Comparison of ENCODE assay signal across 26 cellular contexts in the genomic region with DNA sequence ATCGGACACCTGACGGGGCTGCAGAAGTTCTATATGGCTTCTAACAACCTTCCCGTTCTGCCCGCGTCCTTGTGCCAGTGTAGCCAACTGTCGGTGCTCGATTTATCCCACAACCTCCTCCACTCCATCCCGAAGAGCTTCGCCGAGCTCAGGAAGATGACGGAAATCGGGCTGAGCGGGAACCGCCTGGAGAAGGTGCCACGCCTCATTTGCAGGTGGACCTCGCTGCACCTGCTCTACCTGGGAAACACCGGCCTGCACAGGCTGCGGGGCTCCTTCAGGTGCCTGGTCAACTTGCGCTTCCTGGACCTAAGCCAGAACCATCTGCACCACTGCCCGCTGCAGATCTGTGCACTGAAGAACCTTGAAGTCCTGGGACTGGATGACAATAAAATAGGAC. TPM values are rescaled to one million over a fixed set of nuclear protein-coding genes. Genes with fewer than 3 reads are reported as not detected.
DNase-seq lines count a peak whose midpoint lies in the region; TF ChIP-seq lines count a peak whose summit lies in the region.
"Had no signal": no experiment of that assay in that cellular context is flagged by ENCODE, and none has a peak within 500 bp of the region (broad histone marks: within the 10 kb centered on the region; RNA-seq: fewer than 3 reads in every experiment).

No MANE protein-coding gene starts in this region.

- no TSS peak for BruUV-seq in Caco-2 (replicated peaks; lab: Mats Ljungman, UMichigan)

- TF ChIP-seq CTCF in Caco-2 (IDR thresholded peaks at IDR 0.05; ENCODE audit: insufficient read depth in 1 of 2, low read depth in 1 of 2, low read length in 1 of 2, severe bottlenecking in 1 of 2, unreplicated experiment in 1 of 2) (no peak), CD14-positive monocyte (IDR thresholded peaks at IDR 0.05) (no peak)

- no peak overlapping the region for H3K27ac ChIP-seq in effector memory CD4-positive, alpha-beta T cell (ENCODE audit: insufficient read depth, low read length, poor library complexity, severe bottlenecking)
- H3K27ac ChIP-seq: cardiac muscle cell, ovary, right atrium auricular region, stomach had no signal

- DNase-seq in Caco-2 = peak in 1 of 2 experiments; percentile 36
- DNase-seq in HT-29 (ENCODE audit: low spot score) = peak; percentile 66
- DNase-seq in NCI-H510A (lab: John Stamatoyannopoulos, UW) = peak; percentile 78
- DNase-seq in iPS-NIHi11 (ENCODE audit: low spot score) = peak; percentile 49
- no peak for DNase-seq in CD14-positive monocyte (ENCODE audit: low spot score)
- no peak for DNase-seq in cortex of kidney (lab: John Stamatoyannopoulos, UW)
- DNase-seq in effector memory CD4-positive, alpha-beta T cell = no peak
- DNase-seq in activated gamma-delta T cell (lab: John Stamatoyannopoulos, UW) = no peak
- DNase-seq: activated CD4-positive, alpha-beta T cell treated with anti-CD3 and anti-CD28 coated beads for 48 hours; activated naive CD4-positive, alpha-beta T cell treated with anti-CD3 and anti-CD28 coated beads, Interleukin-2, amount 10 ng/mL, durations not matched to agents 7 days and 5 days; activated T-cell treated with anti-CD3 and anti-CD28 coated beads, Interleukin-2, amount 50 U/mL, for 72 hours; C1 segment of cervical spinal cord; GF-D8; KBM-7; mesenchymal stem cell; naive thymus-derived CD8-positive, alpha-beta T cell; NCI-H2171; NK-92 treated with Interleukin-12 subunit alpha and Interleukin-12 subunit beta, amount 100 ng/mL, for 24 hours; ovary; stomach; T-helper 17 cell had no signal

- no peaks in the 10 kb centered on the region; the same call in 1 of the 2 replicates for H3K27me3 ChIP-seq in Caco-2 (replicated peaks; ENCODE audit: control insufficient read depth, insufficient read depth, low read length)
- H3K27me3 ChIP-seq in effector memory CD4-positive, alpha-beta T cell (replicated peaks; ENCODE audit: control insufficient read depth, insufficient read depth, low read length, poor library complexity, severe bottlenecking) = no peaks in the 10 kb centered on the region
- H3K27me3 ChIP-seq: cardiac muscle cell, ovary, right atrium auricular region had no signal

- no peaks in the 10 kb centered on the region for H3K36me3 Mint-ChIP-seq in Caco-2 (ENCODE audit: insufficient read depth, unreplicated experiment)
- no peaks in the 10 kb centered on the region for H3K36me3 Mint-ChIP-seq in CD14-positive monocyte
- H3K36me3 Mint-ChIP-seq: activated naive CD4-positive, alpha-beta T cell treated with anti-CD3 and anti-CD28 coated beads, Interleukin-2, amount 10 ng/mL, durations not matched to agents 7 days and 5 days; naive thymus-derived CD8-positive, alpha-beta T cell; type B pancreatic cell had no signal

- no peaks in the 10 kb centered on the region for H3K36me3 ChIP-seq in Caco-2 (ENCODE audit: control insufficient read depth, insufficient read depth, low read length)
- no peaks in the 10 kb centered on the region for H3K36me3 ChIP-seq in effector memory CD4-positive, alpha-beta T cell (ENCODE audit: control insufficient read depth, insufficient read depth, low read length)
- H3K36me3 ChIP-seq: cardiac muscle cell, HAP-1, ovary, right atrium auricular region, stomach had no signal

- H3K4me1 ChIP-seq in Caco-2 = no peaks in the 10 kb centered on the region
- no peaks in the 10 kb centered on the region for H3K4me1 ChIP-seq in effector memory CD4-positive, alpha-beta T cell (ENCODE audit: control insufficient read depth, insufficient read depth, low read length, poor library complexity, severe bottlenecking)
- H3K4me1 ChIP-seq: HAP-1, right atrium auricular region, stomach had no signal

- H3K9me3 ChIP-seq in Caco-2 = no peaks in the 10 kb centered on the region
- H3K9me3 ChIP-seq in effector memory CD4-positive, alpha-beta T cell (ENCODE audit: control insufficient read depth, low read length) = no peaks in the 10 kb centered on the region
- H3K9me3 ChIP-seq: HAP-1, ovary, right atrium auricular region, stomach had no signal

- peak overlapping the region; percentile 41 for H3K4me3 ChIP-seq in Caco-2 (ENCODE audit: low read depth, low read length)
- no peak overlapping the region for H3K4me3 ChIP-seq in effector memory CD4-positive, alpha-beta T cell (ENCODE audit: insufficient read depth, low read depth, low read length, poor library complexity, severe bottlenecking)
- H3K4me3 ChIP-seq: cardiac muscle cell, HAP-1, ovary, right atrium auricular region, stomach had no signal

- H3K27me3 Mint-ChIP-seq in Caco-2 (ENCODE audit: insufficient read depth, unreplicated experiment) (peaks cover 22% of the 10 kb centered on the region), CD14-positive monocyte (ENCODE audit: low read depth in 3 of 3) (peaks cover 1 to 4% (median 3%) of the 10 kb centered on the region in 3 donors)
- H3K27me3 Mint-ChIP-seq: type B pancreatic cell had no signal

- H3K9me3 Mint-ChIP-seq in Caco-2 (ENCODE audit: unreplicated experiment) (peaks cover 3% of the 10 kb centered on the region), CD14-positive monocyte (peaks cover 0 to 2% (median 0%) of the 10 kb centered on the region in 7 donors)
- H3K9me3 Mint-ChIP-seq: activated naive CD4-positive, alpha-beta T cell treated with anti-CD3 and anti-CD28 coated beads, Interleukin-2, amount 10 ng/mL, durations not matched to agents 7 days and 5 days; activated T-cell treated with anti-CD3 and anti-CD28 coated beads, Interleukin-2, amount 50 U/mL, for 72 hours; dendritic cell treated with granulocyte-macrophage colony-stimulating factor and Interleukin-4, amounts not matched to agents 40 ng/mL and 50 ng/mL, for 4 days; type B pancreatic cell had no signal

- H3K4me3 Mint-ChIP-seq in Caco-2 (ENCODE audit: unreplicated experiment) (peak overlapping the region; percentile 77), CD14-positive monocyte (no peak overlapping the region)
- H3K4me3 Mint-ChIP-seq: activated naive CD4-positive, alpha-beta T cell treated with anti-CD3 and anti-CD28 coated beads, Interleukin-2, amount 10 ng/mL, durations not matched to agents 7 days and 5 days; activated T-cell treated with anti-CD3 and anti-CD28 coated beads, Interleukin-2, amount 50 U/mL, for 72 hours; dendritic cell treated with granulocyte-macrophage colony-stimulating factor and Interleukin-4, amounts not matched to agents 40 ng/mL and 50 ng/mL, for 4 days; naive thymus-derived CD8-positive, alpha-beta T cell; T-helper 17 cell; type B pancreatic cell had no signal

- H3K4me1 Mint-ChIP-seq in Caco-2 (ENCODE audit: low read depth, unreplicated experiment) = peaks cover 7% of the 10 kb centered on the region
- no peaks in the 10 kb centered on the region for H3K4me1 Mint-ChIP-seq in CD14-positive monocyte
- H3K4me1 Mint-ChIP-seq: activated naive CD4-positive, alpha-beta T cell treated with anti-CD3 and anti-CD28 coated beads, Interleukin-2, amount 10 ng/mL, durations not matched to agents 7 days and 5 days; naive thymus-derived CD8-positive, alpha-beta T cell; T-helper 17 cell had no signal

- no peak overlapping the region for H3K27ac Mint-ChIP-seq in Caco-2 (ENCODE audit: unreplicated experiment)
- no peak overlapping the region for H3K27ac Mint-ChIP-seq in CD14-positive monocyte
- H3K27ac Mint-ChIP-seq: activated naive CD4-positive, alpha-beta T cell treated with anti-CD3 and anti-CD28 coated beads, Interleukin-2, amount 10 ng/mL, durations not matched to agents 7 days and 5 days; activated T-cell treated with anti-CD3 and anti-CD28 coated beads, Interleukin-2, amount 50 U/mL, for 72 hours; dendritic cell treated with granulocyte-macrophage colony-stimulating factor and Interleukin-4, amounts not matched to agents 40 ng/mL and 50 ng/mL, for 4 days; naive thymus-derived CD8-positive, alpha-beta T cell; T-helper 17 cell; type B pancreatic cell had no signal

- POLR2A ChIA-PET in Caco-2 (lab: Charles Lee) = no interaction called here

- intact Hi-C loops in Caco-2 (cut with micrococcal nuclease; ENCODE audit: unreplicated experiment) = no loop called here
- intact Hi-C loops in CD14-positive monocyte (cut with micrococcal nuclease) = no loop called here

- CTCF ChIA-PET in Caco-2 (lab: Charles Lee) = no interaction called here

RNA-seq across cellular contexts. Expression of gene LRRC34, which starts 9.8 kb away (rescaled TPM):
- not detected in 2 replicates for total RNA-seq in Caco-2 (2022)
- total RNA-seq in HT-29 (2014; rRNA removed; shearing (Covaris generic)) = 0.81 and 4.2 TPM in 2 replicates
- polyA plus RNA-seq in CD14-positive monocyte = under 1 TPM; 0.25 to 0.61 TPM

RNA-seq across cellular contexts. Expression of gene LRRIQ4, which starts 9.9 kb away (rescaled TPM):
- not detected in 2 replicates for total RNA-seq in Caco-2 (2022)
- total RNA-seq in HT-29 (2014; rRNA removed; shearing (Covaris generic)) = not detected in 2 replicates
- not detected for polyA plus RNA-seq in CD14-positive monocyte
- total RNA-seq: T-helper 17 cell had no signal
- polyA plus RNA-seq: cardiac muscle cell; naive thymus-derived CD8-positive, alpha-beta T cell; stomach had no signal

RNA-seq across cellular contexts. Expression of gene LRRC31, which starts 47.2 kb away (rescaled TPM):
- 0.64 and 0.70 TPM in 2 replicates for total RNA-seq in Caco-2 (2022)
- total RNA-seq in HT-29 (2014; rRNA removed; shearing (Covaris generic)) = 0.29 and 0.48 TPM in 2 replicates
- polyA plus RNA-seq in CD14-positive monocyte = not detected
- total RNA-seq: activated T-cell treated with anti-CD3 and anti-CD28 coated beads, Interleukin-2, amount 50 U/mL, for 72 hours; cardiac muscle cell; naive thymus-derived CD8-positive, alpha-beta T cell; ovary; right atrium auricular region; T-helper 17 cell had no signal
- polyA plus RNA-seq: cardiac muscle cell; naive thymus-derived CD8-positive, alpha-beta T cell; ovary had no signal

RNA-seq across cellular contexts. Expression of gene MYNN, which starts 49.3 kb away (rescaled TPM):
- 9.8 and 10.6 TPM in 2 replicates for total RNA-seq in Caco-2 (2022)
- total RNA-seq in HT-29 (2014; rRNA removed; shearing (Covaris generic)) = 7.9 and 13.4 TPM in 2 replicates
- 1 to 10 TPM; 8.7 to 9.0 TPM for polyA plus RNA-seq in CD14-positive monocyte

RNA-seq across cellular contexts. Expression of gene ACTRT3, which starts 53.2 kb away (rescaled TPM):
- not detected in 2 replicates for total RNA-seq in Caco-2 (2022)
- total RNA-seq in HT-29 (2014; rRNA removed; shearing (Covaris generic)) = 3.3 and 3.4 TPM in 2 replicates
- under 1 TPM in 1 of 2 donors, not detected in 1; 0.08 TPM for polyA plus RNA-seq in CD14-positive monocyte
- total RNA-seq: T-helper 17 cell had no signal

Comparison
In these comparisons a context has a peak if more than half of its experiments do, and no peak if none do; other contexts are left out.
1. DNase-seq: peak in HT-29 (single experiment), NCI-H510A (single experiment) and iPS-NIHi11 (single experiment); none in CD14-positive monocyte (single experiment), cortex of kidney (single experiment), effector memory CD4-positive, alpha-beta T cell (0 of 3) and activated gamma-delta T cell (single experiment).